24 cellular contexts compared by ENCODE assay signal in genomic region chr18:13124411-13124810, GRCh38.
"Had no signal": no experiment of that assay in that cellular context is flagged by ENCODE, and none has a peak within 500 bp of the region (broad histone marks: within the 10 kb centered on the region; RNA-seq: fewer than 3 reads in every experiment).

No MANE protein-coding gene starts in this region.

- H3K36me3 ChIP-seq: adrenal gland, SJCRH30 had no signal

- H3K27ac ChIP-seq: adrenal gland, body of pancreas, SJCRH30 had no signal

- H3K9me3 Mint-ChIP-seq: activated CD8-positive, alpha-beta T cell treated with anti-CD3 and anti-CD28 coated beads for 36 hours; activated naive CD4-positive, alpha-beta T cell treated with anti-CD3 and anti-CD28 coated beads, Interleukin-2, amount 10 ng/mL, durations not matched to agents 7 days and 5 days; activated naive CD8-positive, alpha-beta T cell treated with anti-CD3 and anti-CD28 coated beads, Interleukin-2, amount 10 ng/mL, durations not matched to agents 7 days and 5 days; activated T-cell treated with anti-CD3 and anti-CD28 coated beads, Interleukin-2, amount 50 U/mL, for 72 hours; activated T-helper 2 cell treated with anti-CD3 and anti-CD28 coated beads, Interferon-gamma antibody, Interleukin-2, Interleukin-4, amounts not matched to agents 10 μg/mL and 5 μg/mL and 100 μg/mL, durations not matched to agents 14 hours and 24 hours and 36 hours; IgD-negative memory B cell had no signal

- H3K27me3 Mint-ChIP-seq: activated CD8-positive, alpha-beta T cell treated with anti-CD3 and anti-CD28 coated beads for 36 hours; activated naive CD4-positive, alpha-beta T cell treated with anti-CD3 and anti-CD28 coated beads, Interleukin-2, amount 10 ng/mL, durations not matched to agents 7 days and 5 days; activated naive CD8-positive, alpha-beta T cell treated with anti-CD3 and anti-CD28 coated beads, Interleukin-2, amount 10 ng/mL, durations not matched to agents 7 days and 5 days; IgD-negative memory B cell had no signal

- H3K4me1 ChIP-seq: adrenal gland, body of pancreas, SJCRH30 had no signal

- H3K27ac Mint-ChIP-seq: activated CD8-positive, alpha-beta T cell treated with anti-CD3 and anti-CD28 coated beads for 36 hours; activated naive CD4-positive, alpha-beta T cell treated with anti-CD3 and anti-CD28 coated beads, Interleukin-2, amount 10 ng/mL, durations not matched to agents 7 days and 5 days; activated naive CD8-positive, alpha-beta T cell treated with anti-CD3 and anti-CD28 coated beads, Interleukin-2, amount 10 ng/mL, durations not matched to agents 7 days and 5 days; activated T-helper 2 cell treated with anti-CD3 and anti-CD28 coated beads, Interferon-gamma antibody, Interleukin-2, Interleukin-4, amounts not matched to agents 10 μg/mL and 5 μg/mL and 100 μg/mL, durations not matched to agents 14 hours and 24 hours and 36 hours had no signal

- ATAC-seq: activated CD4-positive, CD25-positive, alpha-beta regulatory T cell treated with anti-CD3 and anti-CD28 coated beads, Interleukin-2, amount 50 U/mL, for 24 hours; activated CD8-positive, alpha-beta T cell treated with anti-CD3 and anti-CD28 coated beads for 36 hours; activated T-cell treated with anti-CD3 and anti-CD28 coated beads, Interleukin-2, amount 50 U/mL, for 72 hours; body of pancreas had no signal

- H3K4me2 ChIP-seq: SK-N-SH had no signal

- H3K9me3 ChIP-seq: adrenal gland, body of pancreas, SJCRH30, SK-N-SH had no signal

- H3K9ac ChIP-seq: SK-N-SH had no signal

- FAIRE-seq: bronchial epithelial cell, RCC 7860 had no signal

- H3K27me3 ChIP-seq: adrenal gland, body of pancreas, SJCRH30 had no signal

- H3K4me3 Mint-ChIP-seq: activated CD8-positive, alpha-beta T cell treated with anti-CD3 and anti-CD28 coated beads for 36 hours; activated naive CD4-positive, alpha-beta T cell treated with anti-CD3 and anti-CD28 coated beads, Interleukin-2, amount 10 ng/mL, durations not matched to agents 7 days and 5 days; activated naive CD8-positive, alpha-beta T cell treated with anti-CD3 and anti-CD28 coated beads, Interleukin-2, amount 10 ng/mL, durations not matched to agents 7 days and 5 days; activated T-cell treated with anti-CD3 and anti-CD28 coated beads, Interleukin-2, amount 50 U/mL, for 72 hours; IgD-negative memory B cell had no signal

- H3K4me3 ChIP-seq: adrenal gland, body of pancreas, SJCRH30 had no signal

- DNase-seq: activated CD4-positive, alpha-beta T cell treated with anti-CD3 and anti-CD28 coated beads for 4 hours; activated CD8-positive, alpha-beta memory T cell treated with anti-CD3 and anti-CD28 coated beads, Interleukin-2, amount 50 U/mL, for 4 hours; activated CD8-positive, alpha-beta T cell treated with anti-CD3 and anti-CD28 coated beads for 36 hours; activated gamma-delta T cell treated with Interleukin-2 at 50 U/mL for 16 hours; activated naive CD4-positive, alpha-beta T cell treated with anti-CD3 and anti-CD28 coated beads, Interleukin-2, amount 10 ng/mL, durations not matched to agents 7 days and 5 days; activated naive CD8-positive, alpha-beta T cell treated with anti-CD3 and anti-CD28 coated beads, Interleukin-2, amount 10 ng/mL, durations not matched to agents 7 days and 5 days; activated T-cell treated with anti-CD3 and anti-CD28 coated beads, Interleukin-2, amount 50 U/mL, for 72 hours; adrenal gland; body of pancreas; KG1; NCI-H1048; NCI-H146; NCI-H187 treated with DMSO at 0.1 percent for 48 hours; NCI-H2081 treated with DMSO at 0.1 percent for 48 hours; NCI-H446; NCI-H524; SJCRH30; SK-N-SH; T-helper 1 cell had no signal
